Comparison of ENCODE assay signal across 13 cellular contexts in genomic region chr2:233083782-233084181, GRCh38. TPM values are rescaled to one million over a fixed set of nuclear protein-coding genes. Genes with fewer than 3 reads are reported as not detected.
DNase-seq lines count a peak whose midpoint lies in the region; ATAC-seq and TF ChIP-seq lines count a peak whose summit lies in the region.
"Had no signal": no experiment of that assay in that cellular context is flagged by ENCODE, and none has a peak within 500 bp of the region (broad histone marks: within the 10 kb centered on the region; RNA-seq: fewer than 3 reads in every experiment).

No MANE protein-coding gene starts in this region.

- H3K4me1 Mint-ChIP-seq in T-cell: peaks cover 92 to 95% (median 94%) of the 10 kb centered on the region in 3 donors
- H3K4me1 Mint-ChIP-seq in endothelial cell (ENCODE audit: unreplicated experiment): peaks cover 81% of the 10 kb centered on the region

- H3K36me3 Mint-ChIP-seq in T-cell (peaks cover 53% of the 10 kb centered on the region), endothelial cell (ENCODE audit: low read depth, unreplicated experiment) (peaks cover 56% of the 10 kb centered on the region)

- DNase-seq in GM12865 (ENCODE audit: low read depth) (no peak), T-cell (no peak), endothelial cell (ENCODE audit: low spot score) (no peak), NCI-H2029 treated with DMSO at 0.1 percent for 48 hours (lab: John Stamatoyannopoulos, UW) (no peak), GM10248 (ENCODE audit: extremely low spot score) (no peak)
- DNase-seq: cortex of kidney, NCI-H187 treated with DMSO at 0.1 percent for 48 hours had no signal

- H3K4me3 ChIP-seq in GM12865 (ENCODE audit: low read depth, low read length): peak overlapping the region; percentile 37
- H3K4me3 ChIP-seq in skin epidermis: no peak overlapping the region
- H3K4me3 ChIP-seq: HAP-1 had no signal

- CTCF ChIA-PET in T-cell (lab: Charles Lee): interaction anchor here in 1 of 2 donors (0.6 to 0.9 kb wide), 2 partner anchors 16 to 30 kb away, joined by 3 to 4 read pairs; no protein-coding TSS in a partner anchor
- CTCF ChIA-PET in GM10248 (lab: Yijun Ruan, JAX): interaction anchor here (2.6 to 4.9 kb wide), 3 partner anchors 16 to 30 kb away, joined by 10 to 55 read pairs (median 51); partner anchors contain the start of gene INPP5D

- POLR2A ChIA-PET in T-cell (lab: Charles Lee) (interaction anchor here (0.6 to 1.4 kb wide), 4 partner anchors 8 to 263 kb away, joined by 3 to 5 read pairs (median 4); no protein-coding TSS in a partner anchor), GM10248 (lab: Yijun Ruan, JAX) (interaction anchor here (0.7 to 4.1 kb wide), 2 partner anchors 9 to 23 kb away, joined by 4 to 28 read pairs; partner anchors contain the start of gene INPP5D)

- peak overlapping the region; percentile 7 to 95 (median 78) for H3K27ac ChIP-seq in skin epidermis

- ATAC-seq in T-cell (replicated peaks in 1 of 4) (peak in 2 of 4 experiments; percentile 25 to 36), HG03039 (IDR thresholded peaks at IDR 0.05; ENCODE audit: unreplicated experiment) (no peak), HG02840 (IDR thresholded peaks at IDR 0.05; ENCODE audit: low FRiP score, unreplicated experiment) (no peak)

- H3K9me3 Mint-ChIP-seq in T-cell (no peaks in the 10 kb centered on the region), endothelial cell (ENCODE audit: unreplicated experiment) (no peaks in the 10 kb centered on the region)
- H3K9me3 Mint-ChIP-seq: neural crest cell had no signal

- H3K4me3 Mint-ChIP-seq in T-cell (peak overlapping the region in 2 of 3 donors; percentile 70 to 71), endothelial cell (ENCODE audit: unreplicated experiment) (peak overlapping the region; percentile 65)
- H3K4me3 Mint-ChIP-seq: neural crest cell had no signal

- H3K27ac Mint-ChIP-seq in T-cell: peak overlapping the region; percentile 94
- H3K27ac Mint-ChIP-seq in endothelial cell (ENCODE audit: unreplicated experiment): peak overlapping the region; percentile 100

- H3K27me3 Mint-ChIP-seq in T-cell (no peaks in the 10 kb centered on the region), endothelial cell (ENCODE audit: unreplicated experiment) (peaks cover 10% of the 10 kb centered on the region)

- TF ChIP-seq CTCF in GM12865 (IDR thresholded peaks at IDR 0.05; ENCODE audit: insufficient read depth, low read depth, low read length, missing control alignments) (no peak), endothelial cell (IDR thresholded peaks at IDR 0.05; ENCODE audit: unreplicated experiment) (no peak), GM10248 (IDR thresholded peaks at IDR 0.05; ENCODE audit: control extremely low read depth, extremely low read depth, low read depth, missing control alignments) (no peak)

RNA-seq across cellular contexts. Expression of gene INPP5D, which starts 23.6 kb away (rescaled TPM):
- total RNA-seq in T-cell: 100 to 1,000 TPM; 108 to 216 (median 135) TPM
- total RNA-seq in endothelial cell (ENCODE audit: unreplicated experiment): 79.2 TPM
- total RNA-seq: Daoy had no signal

RNA-seq across cellular contexts. Expression of gene NEU2, which starts 51.3 kb away (rescaled TPM):
- total RNA-seq in T-cell: not detected
- not detected for total RNA-seq in endothelial cell (ENCODE audit: unreplicated experiment)
- total RNA-seq: Daoy, neural crest cell had no signal
